In genomic region chr2:240441993-240442411, GRCh38 we compare ENCODE assay signal across 10 cellular contexts.
"Had no signal": no experiment of that assay in that cellular context is flagged by ENCODE, and none has a peak within 500 bp of the region (broad histone marks: within the 10 kb centered on the region; RNA-seq: fewer than 3 reads in every experiment).

No MANE protein-coding gene starts in this region.

- H3K27ac ChIP-seq: body of pancreas, left lung had no signal

- H3K27me3 ChIP-seq: body of pancreas, tibial nerve had no signal

- ATAC-seq: body of pancreas, left lung, T-helper 17 cell had no signal

- H3K36me3 ChIP-seq: left lung had no signal

- H3K4me3 ChIP-seq: body of pancreas, left lung, tibial nerve had no signal

- DNase-seq: activated B cell treated with CpG ODN at 0.5 μM for 24 hours; activated CD4-positive, alpha-beta T cell treated with anti-CD3 and anti-CD28 coated beads, Interleukin-2, amount 10 ng/mL, durations not matched to agents 7 days and 5 days; activated T-cell treated with anti-CD3 and anti-CD28 coated beads, Interleukin-2, amount 50 U/mL, for 1 hour; body of pancreas; effector memory CD4-positive, alpha-beta T cell; mesendoderm; SHP77; T-helper 17 cell had no signal

- H3K9me3 ChIP-seq: body of pancreas, left lung, tibial nerve had no signal
